Comparison of ENCODE assay signal across 1 cellular context in genomic region chr1:89262643-89263042, GRCh38.
TF ChIP-seq lines count a peak whose summit lies in the region.

No MANE protein-coding gene starts in this region.

TF ChIP-seq in HepG2, 621 proteins besides CTCF, POLR2A, EP300 and RAD21 (continued from another document):
- TF ChIP-seq ZNF770 (CRISPR knock-in tag; IDR thresholded peaks at IDR 0.05) (no peak), CSRNP1 (CRISPR knock-in tag; IDR thresholded peaks at IDR 0.05) (no peak), ZSCAN20 (CRISPR knock-in tag; IDR thresholded peaks at IDR 0.05; ENCODE audit: borderline replicate concordance) (no peak), SAFB2 (CRISPR knock-in tag; IDR thresholded peaks at IDR 0.05; ENCODE audit: borderline replicate concordance, low read depth) (no peak), ATF1 (CRISPR knock-in tag; IDR thresholded peaks at IDR 0.05) (no peak), ZBTB1 (CRISPR knock-in tag; IDR thresholded peaks at IDR 0.05; ENCODE audit: borderline replicate concordance) (no peak), MYPOP (CRISPR knock-in tag; IDR thresholded peaks at IDR 0.05) (no peak), NFE2L2 (IDR thresholded peaks at IDR 0.05; ENCODE audit: low read length) (no peak), SRSF4 (IDR thresholded peaks at IDR 0.05; ENCODE audit: low read depth, low read length, poor library complexity, severe bottlenecking) (no peak), ZBTB46 (CRISPR knock-in tag; IDR thresholded peaks at IDR 0.05; ENCODE audit: borderline replicate concordance) (no peak)
